Comparison of ENCODE assay signal across 1 cellular context in the genomic region with DNA sequence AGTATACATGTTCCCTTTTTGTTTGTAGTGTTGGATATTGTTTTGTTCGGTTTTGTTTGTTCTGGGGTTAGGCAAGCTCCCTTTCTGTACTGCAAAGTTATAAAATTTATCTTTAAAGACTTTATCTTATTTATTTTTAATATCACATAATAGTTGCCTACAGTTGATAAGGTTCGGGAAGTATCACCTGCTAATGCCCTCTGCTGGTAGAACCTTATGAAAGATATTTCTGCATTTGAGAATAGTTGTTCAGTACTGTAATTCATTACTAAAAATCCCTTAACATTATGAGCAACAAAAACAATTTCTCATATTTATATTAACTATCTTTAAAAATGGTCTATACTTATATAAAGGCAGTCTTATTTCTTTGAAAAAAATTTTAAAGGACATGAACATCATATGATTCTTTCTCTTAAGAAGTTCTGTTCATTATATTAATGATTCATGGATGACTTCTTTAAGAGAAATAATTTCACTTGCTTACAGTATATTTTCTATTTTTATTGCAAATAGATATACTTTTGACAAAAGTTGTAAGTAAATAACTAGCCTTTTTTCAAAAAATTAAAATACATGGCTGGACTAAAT.
TF ChIP-seq lines count a peak whose summit lies in the region.

No MANE protein-coding gene starts in this region.

TF ChIP-seq in H1, 55 proteins besides CTCF, POLR2A, EP300 and RAD21 (continued from another document):
- TF ChIP-seq, protein P1, sequence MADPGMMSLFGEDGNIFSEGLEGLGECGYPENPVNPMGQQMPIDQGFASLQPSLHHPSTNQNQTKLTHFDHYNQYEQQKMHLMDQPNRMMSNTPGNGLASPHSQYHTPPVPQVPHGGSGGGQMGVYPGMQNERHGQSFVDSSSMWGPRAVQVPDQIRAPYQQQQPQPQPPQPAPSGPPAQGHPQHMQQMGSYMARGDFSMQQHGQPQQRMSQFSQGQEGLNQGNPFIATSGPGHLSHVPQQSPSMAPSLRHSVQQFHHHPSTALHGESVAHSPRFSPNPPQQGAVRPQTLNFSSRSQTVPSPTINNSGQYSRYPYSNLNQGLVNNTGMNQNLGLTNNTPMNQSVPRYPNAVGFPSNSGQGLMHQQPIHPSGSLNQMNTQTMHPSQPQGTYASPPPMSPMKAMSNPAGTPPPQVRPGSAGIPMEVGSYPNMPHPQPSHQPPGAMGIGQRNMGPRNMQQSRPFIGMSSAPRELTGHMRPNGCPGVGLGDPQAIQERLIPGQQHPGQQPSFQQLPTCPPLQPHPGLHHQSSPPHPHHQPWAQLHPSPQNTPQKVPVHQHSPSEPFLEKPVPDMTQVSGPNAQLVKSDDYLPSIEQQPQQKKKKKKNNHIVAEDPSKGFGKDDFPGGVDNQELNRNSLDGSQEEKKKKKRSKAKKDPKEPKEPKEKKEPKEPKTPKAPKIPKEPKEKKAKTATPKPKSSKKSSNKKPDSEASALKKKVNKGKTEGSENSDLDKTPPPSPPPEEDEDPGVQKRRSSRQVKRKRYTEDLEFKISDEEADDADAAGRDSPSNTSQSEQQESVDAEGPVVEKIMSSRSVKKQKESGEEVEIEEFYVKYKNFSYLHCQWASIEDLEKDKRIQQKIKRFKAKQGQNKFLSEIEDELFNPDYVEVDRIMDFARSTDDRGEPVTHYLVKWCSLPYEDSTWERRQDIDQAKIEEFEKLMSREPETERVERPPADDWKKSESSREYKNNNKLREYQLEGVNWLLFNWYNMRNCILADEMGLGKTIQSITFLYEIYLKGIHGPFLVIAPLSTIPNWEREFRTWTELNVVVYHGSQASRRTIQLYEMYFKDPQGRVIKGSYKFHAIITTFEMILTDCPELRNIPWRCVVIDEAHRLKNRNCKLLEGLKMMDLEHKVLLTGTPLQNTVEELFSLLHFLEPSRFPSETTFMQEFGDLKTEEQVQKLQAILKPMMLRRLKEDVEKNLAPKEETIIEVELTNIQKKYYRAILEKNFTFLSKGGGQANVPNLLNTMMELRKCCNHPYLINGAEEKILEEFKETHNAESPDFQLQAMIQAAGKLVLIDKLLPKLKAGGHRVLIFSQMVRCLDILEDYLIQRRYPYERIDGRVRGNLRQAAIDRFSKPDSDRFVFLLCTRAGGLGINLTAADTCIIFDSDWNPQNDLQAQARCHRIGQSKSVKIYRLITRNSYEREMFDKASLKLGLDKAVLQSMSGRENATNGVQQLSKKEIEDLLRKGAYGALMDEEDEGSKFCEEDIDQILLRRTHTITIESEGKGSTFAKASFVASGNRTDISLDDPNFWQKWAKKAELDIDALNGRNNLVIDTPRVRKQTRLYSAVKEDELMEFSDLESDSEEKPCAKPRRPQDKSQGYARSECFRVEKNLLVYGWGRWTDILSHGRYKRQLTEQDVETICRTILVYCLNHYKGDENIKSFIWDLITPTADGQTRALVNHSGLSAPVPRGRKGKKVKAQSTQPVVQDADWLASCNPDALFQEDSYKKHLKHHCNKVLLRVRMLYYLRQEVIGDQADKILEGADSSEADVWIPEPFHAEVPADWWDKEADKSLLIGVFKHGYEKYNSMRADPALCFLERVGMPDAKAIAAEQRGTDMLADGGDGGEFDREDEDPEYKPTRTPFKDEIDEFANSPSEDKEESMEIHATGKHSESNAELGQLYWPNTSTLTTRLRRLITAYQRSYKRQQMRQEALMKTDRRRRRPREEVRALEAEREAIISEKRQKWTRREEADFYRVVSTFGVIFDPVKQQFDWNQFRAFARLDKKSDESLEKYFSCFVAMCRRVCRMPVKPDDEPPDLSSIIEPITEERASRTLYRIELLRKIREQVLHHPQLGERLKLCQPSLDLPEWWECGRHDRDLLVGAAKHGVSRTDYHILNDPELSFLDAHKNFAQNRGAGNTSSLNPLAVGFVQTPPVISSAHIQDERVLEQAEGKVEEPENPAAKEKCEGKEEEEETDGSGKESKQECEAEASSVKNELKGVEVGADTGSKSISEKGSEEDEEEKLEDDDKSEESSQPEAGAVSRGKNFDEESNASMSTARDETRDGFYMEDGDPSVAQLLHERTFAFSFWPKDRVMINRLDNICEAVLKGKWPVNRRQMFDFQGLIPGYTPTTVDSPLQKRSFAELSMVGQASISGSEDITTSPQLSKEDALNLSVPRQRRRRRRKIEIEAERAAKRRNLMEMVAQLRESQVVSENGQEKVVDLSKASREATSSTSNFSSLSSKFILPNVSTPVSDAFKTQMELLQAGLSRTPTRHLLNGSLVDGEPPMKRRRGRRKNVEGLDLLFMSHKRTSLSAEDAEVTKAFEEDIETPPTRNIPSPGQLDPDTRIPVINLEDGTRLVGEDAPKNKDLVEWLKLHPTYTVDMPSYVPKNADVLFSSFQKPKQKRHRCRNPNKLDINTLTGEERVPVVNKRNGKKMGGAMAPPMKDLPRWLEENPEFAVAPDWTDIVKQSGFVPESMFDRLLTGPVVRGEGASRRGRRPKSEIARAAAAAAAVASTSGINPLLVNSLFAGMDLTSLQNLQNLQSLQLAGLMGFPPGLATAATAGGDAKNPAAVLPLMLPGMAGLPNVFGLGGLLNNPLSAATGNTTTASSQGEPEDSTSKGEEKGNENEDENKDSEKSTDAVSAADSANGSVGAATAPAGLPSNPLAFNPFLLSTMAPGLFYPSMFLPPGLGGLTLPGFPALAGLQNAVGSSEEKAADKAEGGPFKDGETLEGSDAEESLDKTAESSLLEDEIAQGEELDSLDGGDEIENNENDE (IDR thresholded peaks at IDR 0.05; ENCODE audit: insufficient replicate concordance, low read length), result no peak
- no peak for TF ChIP-seq SIRT6 (IDR thresholded peaks at IDR 0.05; ENCODE audit: low read length)
- no peak for TF ChIP-seq GABPA (IDR thresholded peaks at IDR 0.05; ENCODE audit: borderline replicate concordance, insufficient read depth, low read length)
- no peak for TF ChIP-seq NANOG (IDR thresholded peaks at IDR 0.05; ENCODE audit: insufficient read depth, low read depth, low read length, poor library complexity, severe bottlenecking)
- TF ChIP-seq HDAC6 (IDR thresholded peaks at IDR 0.05; ENCODE audit: low read depth, low read length), result no peak
- TF ChIP-seq SUZ12 (IDR thresholded peaks at IDR 0.05; ENCODE audit: low read length), result no peak
- TF ChIP-seq ASH2L (IDR thresholded peaks at IDR 0.05; ENCODE audit: low read length), result no peak
- no peak for TF ChIP-seq TAF1 (IDR thresholded peaks at IDR 0.05; ENCODE audit: low read depth, low read length)
- TF ChIP-seq RXRA (IDR thresholded peaks at IDR 0.05; ENCODE audit: insufficient read depth, low read depth, low read length), result no peak
